8 cellular contexts compared by ENCODE assay signal in genomic region chr12:50764116-50764860, GRCh38. TPM values are rescaled to one million over a fixed set of nuclear protein-coding genes. Genes with fewer than 3 reads are reported as not detected.
A peak's percentile ranks its signal among the peaks of the same experiment; 100 is the strongest.
DNase-seq lines count a peak whose midpoint lies in the region; ATAC-seq and TF ChIP-seq lines count a peak whose summit lies in the region.

No MANE protein-coding gene starts in this region.

- peaks cover 5% of the 10 kb centered on the region for H3K9me3 Mint-ChIP-seq in endodermal cell

- no peaks in the 10 kb centered on the region for H3K27me3 Mint-ChIP-seq in endodermal cell (ENCODE audit: insufficient read depth)

- intact Hi-C loops in mucosa of descending colon (cut with DNase I, micrococcal nuclease), result no loop called here

- 0% methylated on average over 1 to 87 of the region's 89 CpGs for WGBS in endodermal cell (ENCODE audit: insufficient coverage in 1 of 2, insufficient read length in 1 of 2), 2 experiments

- no peaks in the 10 kb centered on the region for H3K36me3 ChIP-seq in endodermal cell (ENCODE audit: control insufficient read depth, insufficient read depth, low read length)
- H3K36me3 ChIP-seq in mucosa of descending colon (ENCODE audit: low read depth), result no peaks in the 10 kb centered on the region

- peak; percentile 50 for ATAC-seq in HG02840 (IDR thresholded peaks at IDR 0.05; ENCODE audit: low FRiP score, unreplicated experiment)
- peak; percentile 85 for ATAC-seq in mucosa of descending colon

- H3K4me3 ChIP-seq in endodermal cell (ENCODE audit: low read length) (peak overlapping the region; percentile 95), mucosa of descending colon (peak overlapping the region; percentile 95)

- no peak for TF ChIP-seq CTCF in endodermal cell (conservative IDR thresholded peaks at IDR 0.05)
- TF ChIP-seq CTCF in mucosa of descending colon (IDR thresholded peaks at IDR 0.05), result no peak

- H3K27ac Mint-ChIP-seq in endodermal cell, result peak overlapping the region; percentile 96

- DNase-seq in NK-92 treated with Interleukin-12 subunit alpha and Interleukin-12 subunit beta, amount 100 ng/mL, for 24 hours (lab: John Stamatoyannopoulos, UW), result peak; percentile 81
- DNase-seq in NK-92 (lab: John Stamatoyannopoulos, UW; ENCODE audit: unreplicated experiment) (no peak), NCI-H2227 (lab: John Stamatoyannopoulos, UW; ENCODE audit: unreplicated experiment) (peak; percentile 76), endodermal cell (peak; percentile 89), mucosa of descending colon (peak; percentile 71 to 84 (median 78))
- peak; percentile 93 for DNase-seq in activated CD8-positive, alpha-beta memory T cell treated with anti-CD3 and anti-CD28 coated beads for 24 hours
- peak; percentile 58 to 60 for DNase-seq in stimulated activated CD8-positive, alpha-beta memory T cell treated with anti-CD3 and anti-CD28 coated beads, Interleukin-7, amount 100 ng/mL, for 1 hour (ENCODE audit: low read depth in 2 of 2)

- H3K4me1 Mint-ChIP-seq in endodermal cell, result peaks cover 12% of the 10 kb centered on the region

- H3K9ac ChIP-seq in endodermal cell (ENCODE audit: extremely low read depth, low read length, poor library complexity, severe bottlenecking), result peak overlapping the region; percentile 91

- peak overlapping the region; percentile 98 for H3K27ac ChIP-seq in endodermal cell (ENCODE audit: low read depth, low read length)

- H3K27me3 ChIP-seq in endodermal cell (ENCODE audit: control insufficient read depth, insufficient read depth, low read length, poor library complexity, severe bottlenecking), result no peaks in the 10 kb centered on the region

- H3K4me1 ChIP-seq in endodermal cell (ENCODE audit: control insufficient read depth, insufficient read depth, low read length) (no peaks in the 10 kb centered on the region), mucosa of descending colon (ENCODE audit: low read depth) (peaks cover 22% of the 10 kb centered on the region)

- peaks cover 4% of the 10 kb centered on the region for H3K9me3 ChIP-seq in endodermal cell (ENCODE audit: control insufficient read depth, low read length)
- H3K9me3 ChIP-seq in mucosa of descending colon, result no peaks in the 10 kb centered on the region

- peaks cover 3% of the 10 kb centered on the region for H3K36me3 Mint-ChIP-seq in endodermal cell (ENCODE audit: low read depth)

- H3K4me3 Mint-ChIP-seq in endodermal cell, result peak overlapping the region; percentile 78

RNA-seq across cellular contexts. Expression of gene ATF1, which starts 0.4 kb away (rescaled TPM):
- 10 to 100 TPM; 27.5 to 35.7 TPM for total RNA-seq in endodermal cell
- 27.0 TPM for polyA plus RNA-seq in endodermal cell (2013, experiment 1 of 2)
- polyA plus RNA-seq in endodermal cell (2013, experiment 2 of 2), result 22.4 TPM
- 10 to 100 TPM; 39.1 to 43.0 (median 41.7) TPM for total RNA-seq in mucosa of descending colon
